ENCODE assay signal across 10 cellular contexts in genomic region chr4:113445286-113445685, GRCh38.
DNase-seq lines count a peak whose midpoint lies in the region; ATAC-seq and TF ChIP-seq lines count a peak whose summit lies in the region.
"Had no signal": no experiment of that assay in that cellular context is flagged by ENCODE, and none has a peak within 500 bp of the region (broad histone marks: within the 10 kb centered on the region; RNA-seq: fewer than 3 reads in every experiment).

No MANE protein-coding gene starts in this region.

- H3K4me1 ChIP-seq in SJCRH30 (peaks cover 25% of the 10 kb centered on the region), sigmoid colon (peaks cover 0 to 63% (median 46%) of the 10 kb centered on the region in 4 donors)

- no peak overlapping the region for H3K4me3 ChIP-seq in SJCRH30
- no peak overlapping the region for H3K4me3 ChIP-seq in fibroblast of the aortic adventitia (ENCODE audit: low read depth, low read length)
- no peak overlapping the region for H3K4me3 ChIP-seq in sigmoid colon
- H3K4me3 ChIP-seq: HAP-1 had no signal

- H3K27ac ChIP-seq in SJCRH30 (peak overlapping the region; percentile 75), sigmoid colon (peak overlapping the region; percentile 69 to 80 (median 72))

- H3K36me3 ChIP-seq in SJCRH30 (no peaks in the 10 kb centered on the region), sigmoid colon (no peaks in the 10 kb centered on the region)
- H3K36me3 ChIP-seq: HAP-1 had no signal

- no peaks in the 10 kb centered on the region for H3K27me3 ChIP-seq in SJCRH30
- no peaks in the 10 kb centered on the region for H3K27me3 ChIP-seq in sigmoid colon

- TF ChIP-seq CTCF in fibroblast of the aortic adventitia (IDR thresholded peaks at IDR 0.05; ENCODE audit: insufficient read depth, low read length) (no peak), sigmoid colon (IDR thresholded peaks at IDR 0.05) (no peak)

- ATAC-seq in GM19397 (IDR thresholded peaks at IDR 0.05; ENCODE audit: unreplicated experiment) (no peak), GM19023 (IDR thresholded peaks at IDR 0.05; ENCODE audit: unreplicated experiment) (no peak), GM21717 (IDR thresholded peaks at IDR 0.05; ENCODE audit: unreplicated experiment) (no peak)

- WGBS in sigmoid colon, 2 donors = 81 to 84% methylated on average over 5 of the region's 5 CpGs

- intact Hi-C loops in sigmoid colon (cut with DNase I) = loop anchor here (5.0 kb wide), 1 partner anchor 48 kb away; no protein-coding TSS in a partner anchor

- peak in 1 of 4 donors; percentile 57 for TF ChIP-seq EP300 in sigmoid colon (IDR thresholded peaks at IDR 0.05)

- H3K9me3 ChIP-seq in SJCRH30 (replicated peaks) (no peaks in the 10 kb centered on the region), sigmoid colon (no peaks in the 10 kb centered on the region)
- H3K9me3 ChIP-seq: HAP-1 had no signal

- no peak for TF ChIP-seq POLR2A in sigmoid colon (IDR thresholded peaks at IDR 0.05)

- DNase-seq in GM04504 (ENCODE audit: low read depth) (peak; percentile 95), SJCRH30 (no peak), fibroblast of the aortic adventitia (ENCODE audit: low read depth) (peak; percentile 100), sigmoid colon (peak; percentile 85), medulla oblongata (ENCODE audit: extremely low spot score) (no peak)
- DNase-seq: MM.1S had no signal

Comparison
In these comparisons a context has a peak if more than half of its experiments do, and no peak if none do; other contexts are left out.
1. DNase-seq: peak in GM04504 (single experiment), fibroblast of the aortic adventitia (single experiment) and sigmoid colon (single experiment); none in SJCRH30 (0 of 2) and medulla oblongata (single experiment).